Comparison of ENCODE assay signal across 11 cellular contexts in genomic region chr16:593406-593805, GRCh38. TPM values are rescaled to one million over a fixed set of nuclear protein-coding genes. Genes with fewer than 3 reads are reported as not detected.
DNase-seq lines count a peak whose midpoint lies in the region; ATAC-seq and TF ChIP-seq lines count a peak whose summit lies in the region.
"Had no signal": no experiment of that assay in that cellular context is flagged by ENCODE, and none has a peak within 500 bp of the region (broad histone marks: within the 10 kb centered on the region; RNA-seq: fewer than 3 reads in every experiment).

No MANE protein-coding gene starts in this region.

- peaks cover 29% of the 10 kb centered on the region for H3K27me3 Mint-ChIP-seq in H9 (ENCODE audit: low read depth)

- H4K20me1 ChIP-seq in Karpas-422 (ENCODE audit: insufficient read depth, low read depth, low read length) (peaks cover 40% of the 10 kb centered on the region), H9 (ENCODE audit: control insufficient read depth, insufficient read depth, insufficient read length) (no peaks in the 10 kb centered on the region)

- no peak overlapping the region for H3K18ac ChIP-seq in H9 (ENCODE audit: insufficient read length, low read depth, low read length)

- H2BK120ac ChIP-seq in H9 (ENCODE audit: low read depth, low read length, poor library complexity, severe bottlenecking), result no peak overlapping the region

- peaks cover 5 to 15% (median 15%) of the 10 kb centered on the region in 3 experiments; a peak in 6 of 7 replicates for H3K36me3 Mint-ChIP-seq in H9 (ENCODE audit: insufficient read depth in 1 of 3, low read depth in 3 of 3)

- no CpG with 5 or more reads among the region's 9 CpGs for WGBS in H9 (ENCODE audit: extremely low coverage, insufficient read length, low lambda C conversion rate)

- no peaks in the 10 kb centered on the region for H3K9me3 ChIP-seq in Karpas-422 (ENCODE audit: low read length)
- no peaks in the 10 kb centered on the region for H3K9me3 ChIP-seq in H9 (ENCODE audit: control insufficient read depth, low read depth, low read length)

- peak overlapping the region in 1 of 2 experiments; percentile 63; a peak in 2 of 5 replicates for H3K4me3 Mint-ChIP-seq in H9

- no peak overlapping the region for H2BK5ac ChIP-seq in H9 (ENCODE audit: insufficient read length, low read length)

- H3K79me1 ChIP-seq in H9 (ENCODE audit: insufficient read depth, low read depth, low read length, poor library complexity, severe bottlenecking), result peaks cover 3% of the 10 kb centered on the region

- 0 out of 5 replicates have a peak, but pooled peaks cover 0 to 3% of the 10 kb centered on the region in 2 experiments for H3K9me3 Mint-ChIP-seq in H9

- H4K5ac ChIP-seq in H9 (ENCODE audit: insufficient read length, low read depth, low read length), result no peak overlapping the region

- H3K4ac ChIP-seq in H9 (ENCODE audit: low read depth, low read length), result no peak overlapping the region

- no peak overlapping the region for H3K4me3 ChIP-seq in Karpas-422 (ENCODE audit: low read length)

- H3K56ac ChIP-seq in H9 (ENCODE audit: insufficient read length, low read depth, low read length), result no peak overlapping the region

- no peak overlapping the region for H4K8ac ChIP-seq in H9 (replicated peaks; ENCODE audit: insufficient read length, low read depth, low read length)

- H3T11ph ChIP-seq in H9 (ENCODE audit: low read length), result no peak overlapping the region

- H3K27me3 ChIP-seq in Karpas-422 (ENCODE audit: low read length), result no peaks in the 10 kb centered on the region
- H3K27me3 ChIP-seq in H9 (ENCODE audit: insufficient read depth, low read length), result no peaks in the 10 kb centered on the region; the same call in 1 of the 2 replicates

- peak; percentile 8 for ATAC-seq in left lobe of liver
- no peak for ATAC-seq in GM18498 (IDR thresholded peaks at IDR 0.05; ENCODE audit: unreplicated experiment)

- no peak overlapping the region for H2BK20ac ChIP-seq in H9 (ENCODE audit: low read depth, low read length, poor library complexity, severe bottlenecking)

- POLR2A ChIA-PET in RWPE1 (lab: Yijun Ruan, JAX; ENCODE audit: low non-redundant PET), result interaction anchor here (0.9 to 2.0 kb wide), 2 partner anchors 38 to 43 kb away, joined by 3 to 4 read pairs; partner anchors contain the start of genes METTL26 and WFIKKN1

- no peak overlapping the region for H2BK12ac ChIP-seq in H9 (ENCODE audit: insufficient read length, low read depth, low read length)

- H3K4me1 ChIP-seq in Karpas-422 (ENCODE audit: low read length) (peaks cover 33% of the 10 kb centered on the region), H9 (ENCODE audit: insufficient read depth, low read length) (no peaks in the 10 kb centered on the region)

- H3K9ac ChIP-seq in Karpas-422 (ENCODE audit: low read length) (peak overlapping the region; percentile 11; the same call in 1 of the 2 replicates), H9 (ENCODE audit: extremely low read depth, insufficient read length, low read length) (no peak overlapping the region)

- peak overlapping the region; percentile 24 for H3K4me2 ChIP-seq in Karpas-422 (ENCODE audit: low read depth, low read length, poor library complexity, severe bottlenecking)
- no peak overlapping the region for H3K4me2 ChIP-seq in H9 (ENCODE audit: insufficient read depth, insufficient read length, low read length)

- H3K23me2 ChIP-seq in H9 (ENCODE audit: insufficient read length, low read depth, low read length, poor library complexity, severe bottlenecking), result peaks cover 2% of the 10 kb centered on the region

- DNase-seq in Karpas-422 (no peak), RWPE1 (ENCODE audit: low spot score) (peak; percentile 33), left lobe of liver (ENCODE audit: low spot score) (no peak), substantia nigra (lab: John Stamatoyannopoulos, UW) (no peak), GF-D8 (lab: John Stamatoyannopoulos, UW) (no peak), H9 (no peak), NCI-H82 treated with DMSO at 0.1 percent for 48 hours (lab: John Stamatoyannopoulos, UW; ENCODE audit: unreplicated experiment) (no peak)
- DNase-seq: activated gamma-delta T cell treated with Interleukin-2 at 50 U/mL for 16 hours, SW 1271 had no signal

- H3K79me2 ChIP-seq in Karpas-422 (ENCODE audit: low read length) (peaks cover 16% of the 10 kb centered on the region), H9 (ENCODE audit: insufficient read depth, low read length) (no peaks in the 10 kb centered on the region; the same call in 1 of the 2 replicates)

- no peak overlapping the region for H3K23ac ChIP-seq in H9 (ENCODE audit: insufficient read length, low read depth, low read length)

- peak overlapping the region in 1 of 3 experiments; percentile 20; a peak in 2 of 7 replicates for H3K27ac Mint-ChIP-seq in H9

- H4K91ac ChIP-seq in H9 (ENCODE audit: insufficient read length, low read depth, low read length), result no peak overlapping the region

- no peak overlapping the region for H2AK5ac ChIP-seq in H9 (ENCODE audit: insufficient read length, low read length)

- H3K14ac ChIP-seq in H9 (ENCODE audit: insufficient read depth, low read length), result no peak overlapping the region

- H3K27ac ChIP-seq in Karpas-422 (ENCODE audit: low read length) (no peak overlapping the region), RWPE1 (peak overlapping the region; percentile 95), substantia nigra (ENCODE audit: low read depth, low read length, poor library complexity, severe bottlenecking) (peak overlapping the region; percentile 35), H9 (ENCODE audit: insufficient read length, low read depth, low read length) (no peak overlapping the region)

- H3K9me2 ChIP-seq in Karpas-422 (replicated peaks; ENCODE audit: insufficient read depth, low read length), result no peaks in the 10 kb centered on the region

- H2AFZ ChIP-seq in Karpas-422 (ENCODE audit: low read length), result no peak overlapping the region
- H2AFZ ChIP-seq in H9 (ENCODE audit: low read length), result no peak overlapping the region

- H2BK15ac ChIP-seq in H9 (ENCODE audit: low read depth, low read length), result no peak overlapping the region

- TF ChIP-seq CTCF in RWPE1 (conservative IDR thresholded peaks at IDR 0.05; ENCODE audit: low read depth) (no peak), H9 (conservative IDR thresholded peaks at IDR 0.05) (no peak)

- peaks cover 10 to 12% of the 10 kb centered on the region in 2 experiments for H3K4me1 Mint-ChIP-seq in H9

- CTCF ChIA-PET in RWPE1 (lab: Yijun Ruan, JAX), result interaction anchor here (1.4 to 2.3 kb wide), 5 partner anchors 8 to 50 kb away, joined by 4 to 17 read pairs (median 9); partner anchors contain the start of gene WFIKKN1

- no peaks in the 10 kb centered on the region for H3K36me3 ChIP-seq in Karpas-422 (ENCODE audit: insufficient read depth, low read length)

RNA-seq across cellular contexts. Expression of gene RAB40C, which starts 3.5 kb away (rescaled TPM):
- 5.9 and 11.3 TPM in 2 replicates for total RNA-seq in Karpas-422 (2014; rRNA removed; shearing (Covaris generic); ENCODE audit: low replicate concordance)
- 15.5 TPM for total RNA-seq in left lobe of liver
- 19.1 and 20.4 TPM in 2 replicates for total RNA-seq in H9 (2021)

RNA-seq across cellular contexts. Expression of gene PIGQ, which starts 23.6 kb away (rescaled TPM):
- 35.7 and 64.3 TPM in 2 replicates for total RNA-seq in Karpas-422 (2014; rRNA removed; shearing (Covaris generic); ENCODE audit: low replicate concordance)
- total RNA-seq in left lobe of liver (42.1 TPM), H9 (2021) (58.0 and 65.5 TPM in 2 replicates)

RNA-seq across cellular contexts. Expression of gene NHLRC4, which starts 26.6 kb away (rescaled TPM):
- total RNA-seq in Karpas-422 (2014; rRNA removed; shearing (Covaris generic); ENCODE audit: low replicate concordance), result 3.7 and 5.9 TPM in 2 replicates
- 0.28 TPM for total RNA-seq in left lobe of liver
- total RNA-seq in H9 (2021), result 0.26 and 0.42 TPM in 2 replicates

RNA-seq across cellular contexts. Expression of gene PRR35, which starts 33.2 kb away (rescaled TPM):
- total RNA-seq in Karpas-422 (2014; rRNA removed; shearing (Covaris generic); ENCODE audit: low replicate concordance), result not detected in 2 replicates
- total RNA-seq in left lobe of liver, result not detected
- 0.33 and 0.50 TPM in 2 replicates for total RNA-seq in H9 (2021)
- total RNA-seq: epithelial cell of proximal tubule had no signal

RNA-seq across cellular contexts. Expression of gene WFIKKN1, which starts 37.4 kb away (rescaled TPM):
- 0.22 TPM in 1 of 2 replicates, not detected in the other for total RNA-seq in Karpas-422 (2014; rRNA removed; shearing (Covaris generic); ENCODE audit: low replicate concordance)
- 0.96 TPM for total RNA-seq in left lobe of liver
- total RNA-seq in H9 (2021), result 8.3 and 8.7 TPM in 2 replicates
- total RNA-seq: epithelial cell of proximal tubule had no signal

Comparison
In these comparisons a context has a peak if more than half of its experiments do, and no peak if none do; other contexts are left out.
1. H3K27ac ChIP-seq: peak in RWPE1 (single experiment) and substantia nigra (single experiment); none in Karpas-422 (single experiment) and H9 (single experiment).